Comparison of ENCODE assay signal across 8 cellular contexts in genomic region chr3:66499881-66500574, GRCh38. TPM values are rescaled to one million over a fixed set of nuclear protein-coding genes. Genes with fewer than 3 reads are reported as not detected.
DNase-seq lines count a peak whose midpoint lies in the region; ATAC-seq and TF ChIP-seq lines count a peak whose summit lies in the region.

No MANE protein-coding gene starts in this region.

- no peak for TF ChIP-seq CTCF in AG04449 (IDR thresholded peaks at IDR 0.05; ENCODE audit: insufficient read depth, low read length, missing control alignments)

- POLR2A ChIA-PET in AG04449 (lab: Yijun Ruan, JAX): interaction anchor here (0.8 to 0.9 kb wide), 2 partner anchors 8 to 140 kb away, joined by 3 read pairs; no protein-coding TSS in a partner anchor

- H3K36me3 ChIP-seq in mesodermal cell (ENCODE audit: control insufficient read depth, insufficient read depth, low read length): no peaks in the 10 kb centered on the region

- no peaks in the 10 kb centered on the region for H3K9me3 Mint-ChIP-seq in stimulated activated naive CD8-positive, alpha-beta T cell treated with anti-CD3 and anti-CD28 coated beads, Interleukin-15, amount 100 ng/mL, for 72 hours

- H3K9me3 ChIP-seq in mesodermal cell (ENCODE audit: control insufficient read depth, low read length): no peaks in the 10 kb centered on the region

- H3K4me3 ChIP-seq in AG04449 (ENCODE audit: low read depth, low read length) (peak overlapping the region; percentile 81), mesodermal cell (ENCODE audit: extremely low read depth, insufficient read depth, low read length, poor library complexity, severe bottlenecking) (peak overlapping the region; percentile 76)

- H3K27me3 Mint-ChIP-seq in stimulated activated naive CD8-positive, alpha-beta T cell treated with anti-CD3 and anti-CD28 coated beads, Interleukin-15, amount 100 ng/mL, for 72 hours: peaks cover 71% of the 10 kb centered on the region

- H3K4me1 Mint-ChIP-seq in stimulated activated naive CD8-positive, alpha-beta T cell treated with anti-CD3 and anti-CD28 coated beads, Interleukin-15, amount 100 ng/mL, for 72 hours: peaks cover 51% of the 10 kb centered on the region

- ATAC-seq in GM18868 (IDR thresholded peaks at IDR 0.05; ENCODE audit: unreplicated experiment) (peak; percentile 9), HG03097 (IDR thresholded peaks at IDR 0.05; ENCODE audit: low FRiP score, unreplicated experiment) (peak; percentile 4)
- peak; percentile 25 for ATAC-seq in stimulated activated naive CD8-positive, alpha-beta T cell treated with anti-CD3 and anti-CD28 coated beads, Interleukin-15, amount 100 ng/mL, for 72 hours

- H3K4me3 Mint-ChIP-seq in stimulated activated naive CD8-positive, alpha-beta T cell treated with anti-CD3 and anti-CD28 coated beads, Interleukin-15, amount 100 ng/mL, for 72 hours: peak overlapping the region; percentile 98

- DNase-seq in AG04449 (ENCODE audit: low read depth, low spot score) (no peak), ecto neural progenitor cell (ENCODE audit: low spot score) (peak; percentile 70), medulla oblongata (ENCODE audit: extremely low spot score) (no peak)
- peak; percentile 66 for DNase-seq in activated CD4-positive, CD25-positive, alpha-beta regulatory T cell treated with anti-CD3 and anti-CD28 coated beads, Interleukin-2, amount 50 U/mL, for 72 hours
- DNase-seq in stimulated activated naive CD8-positive, alpha-beta T cell treated with anti-CD3 and anti-CD28 coated beads, Interleukin-15, amount 100 ng/mL, for 72 hours: peak; percentile 47 to 50

- H3K27ac Mint-ChIP-seq in stimulated activated naive CD8-positive, alpha-beta T cell treated with anti-CD3 and anti-CD28 coated beads, Interleukin-15, amount 100 ng/mL, for 72 hours: peak overlapping the region; percentile 75 to 81

- H3K4me1 ChIP-seq in mesodermal cell (ENCODE audit: control insufficient read depth, insufficient read depth, low read length, poor library complexity, severe bottlenecking): peaks cover 13% of the 10 kb centered on the region

- CTCF ChIA-PET in AG04449 (lab: Yijun Ruan, JAX): interaction anchor here (0.6 to 2.6 kb wide), 6 partner anchors 9 to 326 kb away, joined by 3 to 11 read pairs (median 5); no protein-coding TSS in a partner anchor

- 0 to 1% methylated on average over 72 to 77 of the region's 80 CpGs for WGBS in mesodermal cell (ENCODE audit: insufficient coverage in 2 of 2), 2 experiments

- H3K27ac ChIP-seq in mesodermal cell (ENCODE audit: low read depth, low read length, severe bottlenecking): no peak overlapping the region

RNA-seq across cellular contexts. Expression of gene LRIG1, which starts 0.8 kb away (rescaled TPM):
- 22.6 TPM for polyA plus RNA-seq in mesodermal cell (2013, experiment 1 of 2)
- polyA plus RNA-seq in mesodermal cell (2013, experiment 2 of 2): 15.3 TPM

Comparison
In these comparisons a context has a peak if more than half of its experiments do, and no peak if none do; other contexts are left out.
1. DNase-seq: peak in activated CD4-positive, CD25-positive, alpha-beta regulatory T cell treated with anti-CD3 and anti-CD28 coated beads, Interleukin-2, amount 50 U/mL, for 72 hours (single experiment), ecto neural progenitor cell (single experiment) and stimulated activated naive CD8-positive, alpha-beta T cell treated with anti-CD3 and anti-CD28 coated beads, Interleukin-15, amount 100 ng/mL, for 72 hours (2 of 2); none in AG04449 (single experiment) and medulla oblongata (single experiment).
2. Peak in every context shown above with its lines, with median percentiles within 50 percentile points of each other: ATAC-seq.